Comparison of ENCODE assay signal across 8 cellular contexts in the genomic region with DNA sequence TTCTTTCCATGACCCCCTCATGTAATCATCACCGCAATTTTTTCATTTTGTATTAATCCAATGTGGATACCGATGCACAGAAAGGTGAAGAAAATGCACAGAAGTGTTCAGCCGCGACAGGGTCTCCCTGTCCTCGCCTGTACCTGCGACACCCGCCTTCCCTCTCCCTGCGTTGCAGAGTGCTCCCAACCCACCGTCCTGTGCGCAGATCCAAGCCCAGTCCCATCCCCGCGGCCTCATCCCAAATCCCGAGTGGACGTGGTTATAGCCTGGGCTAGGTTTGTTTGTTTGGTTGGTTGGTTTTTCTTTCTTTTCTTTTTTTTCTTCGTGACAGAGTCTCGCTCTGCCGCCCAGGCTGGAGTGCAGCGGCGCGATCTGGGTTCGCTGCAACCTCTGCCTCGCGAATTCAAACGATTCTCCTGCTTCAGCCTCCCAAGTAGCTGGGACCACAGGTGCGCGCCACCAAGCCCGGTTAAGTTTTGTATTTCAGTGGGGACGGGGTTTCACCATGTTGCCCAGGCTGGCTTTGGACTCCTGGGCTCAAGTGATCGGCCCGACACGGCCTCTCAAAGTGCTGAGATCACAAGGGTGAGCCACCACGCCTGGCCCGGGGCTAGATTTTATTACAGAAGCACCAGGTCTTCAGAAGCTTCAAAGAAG. TPM values are rescaled to one million over a fixed set of nuclear protein-coding genes. Genes with fewer than 3 reads are reported as not detected.
DNase-seq lines count a peak whose midpoint lies in the region; ATAC-seq, FAIRE-seq and TF ChIP-seq lines count a peak whose summit lies in the region.

No MANE protein-coding gene starts in this region.

- H3K27me3 ChIP-seq in CD4-positive, alpha-beta memory T cell (ENCODE audit: insufficient read depth, low read length), result peaks cover 38% of the 10 kb centered on the region
- H3K27me3 ChIP-seq in SJSA1 (replicated peaks) (no peaks in the 10 kb centered on the region; the same call in 1 of the 2 replicates), fibroblast of lung (ENCODE audit: control insufficient read depth, insufficient read depth, low read length) (no peaks in the 10 kb centered on the region), pancreas (no peaks in the 10 kb centered on the region)

- peak overlapping the region in 4 of 7 donors; percentile 32 to 59 (median 34) for H3K27ac Mint-ChIP-seq in CD4-positive, alpha-beta memory T cell

- intact Hi-C loops in CD4-positive, alpha-beta memory T cell (cut with micrococcal nuclease), result loop anchor here (2.0 kb wide), 1 partner anchor 59 kb away; the partner anchor contains the start of gene LRP11
- intact Hi-C loops in pancreas (cut with DNase I), result loop anchor here in 1 of 3 donors (5.0 kb wide), 1 partner anchor 86 kb away; no protein-coding TSS in a partner anchor

- H3K36me3 Mint-ChIP-seq in CD4-positive, alpha-beta memory T cell, result no peaks in the 10 kb centered on the region

- WGBS in pancreas, 2 donors, result 21 to 23% methylated on average over 33 of the region's 33 CpGs

- H3K4me1 Mint-ChIP-seq in CD4-positive, alpha-beta memory T cell, result peaks cover 11 to 38% (median 21%) of the 10 kb centered on the region in 4 donors

- DNase-seq in CD4-positive, alpha-beta memory T cell, result no peak
- DNase-seq in SJSA1 (ENCODE audit: low read depth in 1 of 2, low spot score in 2 of 2) (no peak), fibroblast of lung (ENCODE audit: low read depth in 2 of 2) (no peak), pancreas (peak in 1 of 6 donors; percentile 19), NCI-H526 (lab: John Stamatoyannopoulos, UW) (no peak), SKM-1 treated with dmso at 0.1 percent for 144 hours (lab: John Stamatoyannopoulos, UW; ENCODE audit: unreplicated experiment) (no peak)
- DNase-seq in stimulated activated CD4-positive, alpha-beta T cell treated with anti-CD3 and anti-CD28 coated beads, Interleukin-1b, Interleukin-23, amount 100 ng/mL, for 48 hours, result no peak

- H3K4me1 ChIP-seq in CD4-positive, alpha-beta memory T cell (ENCODE audit: insufficient read depth, low read length), result peaks cover 29% of the 10 kb centered on the region
- H3K4me1 ChIP-seq in SJSA1 (replicated peaks) (peaks cover 15% of the 10 kb centered on the region), fibroblast of lung (ENCODE audit: control insufficient read depth, extremely low read depth, insufficient read depth, low read length) (peaks cover 6% of the 10 kb centered on the region), pancreas (peaks cover 0 to 3% (median 0%) of the 10 kb centered on the region in 3 donors)

- POLR2A ChIA-PET in CD4-positive, alpha-beta memory T cell (lab: Charles Lee; ENCODE audit: partially characterized antibody), result no interaction called here

- CTCF ChIA-PET in CD4-positive, alpha-beta memory T cell (lab: Charles Lee; ENCODE audit: partially characterized antibody), result interaction anchor here (0.7 to 2.4 kb wide), 7 partner anchors 83 to 377 kb away, joined by 3 to 18 read pairs (median 4); partner anchors contain the start of gene PPIL4

- peaks cover 64 to 76% of the 10 kb centered on the region in 2 donors for H3K27me3 Mint-ChIP-seq in CD4-positive, alpha-beta memory T cell

- peak overlapping the region; percentile 17 to 44 for H3K4me3 ChIP-seq in CD4-positive, alpha-beta memory T cell (ENCODE audit: low read length in 2 of 2)
- H3K4me3 ChIP-seq in SJSA1 (peak overlapping the region; percentile 43), fibroblast of lung (replicated peaks in 1 of 4; ENCODE audit: control extremely low read depth in 1 of 4, insufficient read depth in 1 of 4, low read depth in 3 of 4, low read length in 4 of 4) (peak overlapping the region; percentile 41 to 77 (median 69)), pancreas (peak overlapping the region; percentile 10 to 61 (median 26))

- H3K9ac ChIP-seq in fibroblast of lung (ENCODE audit: insufficient read depth, low read length), result no peak overlapping the region

- FAIRE-seq in pancreas (lab: Jason Lieb, UNC), result no peak

- H3K27ac ChIP-seq in CD4-positive, alpha-beta memory T cell (ENCODE audit: low read depth, low read length), result no peak overlapping the region
- no peak overlapping the region for H3K27ac ChIP-seq in SJSA1
- H3K27ac ChIP-seq in fibroblast of lung (ENCODE audit: insufficient read depth, low read length), result no peak overlapping the region
- H3K27ac ChIP-seq in pancreas, result no peak overlapping the region

- peaks cover 0 to 4% (median 0%) of the 10 kb centered on the region in 8 donors for H3K9me3 Mint-ChIP-seq in CD4-positive, alpha-beta memory T cell

- peak overlapping the region; percentile 71 for H2AFZ ChIP-seq in fibroblast of lung (ENCODE audit: low read length)

- peak overlapping the region; percentile 79 for H3K4me2 ChIP-seq in fibroblast of lung (ENCODE audit: extremely low read depth, insufficient read depth, low read length)

- no peaks in the 10 kb centered on the region for H3K79me2 ChIP-seq in fibroblast of lung (ENCODE audit: control insufficient read depth, insufficient read depth, low read length)

- H3K9me3 ChIP-seq in CD4-positive, alpha-beta memory T cell (ENCODE audit: control insufficient read depth in 1 of 2, low read length in 2 of 2), result no peaks in the 10 kb centered on the region
- H3K9me3 ChIP-seq in SJSA1 (replicated peaks), result no peaks in the 10 kb centered on the region
- no peaks in the 10 kb centered on the region for H3K9me3 ChIP-seq in fibroblast of lung (ENCODE audit: control insufficient read depth, insufficient read depth, low read depth, low read length)
- no peaks in the 10 kb centered on the region for H3K9me3 ChIP-seq in pancreas

- no peaks in the 10 kb centered on the region for H4K20me1 ChIP-seq in fibroblast of lung (ENCODE audit: control insufficient read depth, extremely low read depth, insufficient read depth, low read length)

- H3K4me3 Mint-ChIP-seq in CD4-positive, alpha-beta memory T cell, result peak overlapping the region; percentile 82 to 91 (median 88)

- no peak for TF ChIP-seq CTCF in fibroblast of lung (conservative IDR thresholded peaks at IDR 0.05 in 1 of 2, IDR thresholded peaks at IDR 0.05 in 1 of 2; ENCODE audit: low read depth in 1 of 2, low read length in 2 of 2)
- TF ChIP-seq CTCF in pancreas (IDR thresholded peaks at IDR 0.05), result no peak

- ATAC-seq in pancreas (peak in 3 of 4 donors; percentile 1 to 4 (median 1)), GM19035 (IDR thresholded peaks at IDR 0.05; ENCODE audit: unreplicated experiment) (no peak)

- H3K36me3 ChIP-seq in CD4-positive, alpha-beta memory T cell (ENCODE audit: insufficient read depth, low read length), result no peaks in the 10 kb centered on the region
- H3K36me3 ChIP-seq in SJSA1 (no peaks in the 10 kb centered on the region), fibroblast of lung (ENCODE audit: control insufficient read depth, insufficient read depth, low read length) (no peaks in the 10 kb centered on the region), pancreas (no peaks in the 10 kb centered on the region)

RNA-seq across cellular contexts. Expression of gene RAET1G, which starts 0.5 kb away (rescaled TPM):
- not detected for total RNA-seq in CD4-positive, alpha-beta memory T cell
- not detected for polyA plus RNA-seq in CD4-positive, alpha-beta memory T cell
- total RNA-seq in SJSA1 (2014; rRNA removed; shearing (Covaris generic)), result 0.16 and 0.68 TPM in 2 replicates
- total RNA-seq in fibroblast of lung, result 3.3 and 8.8 TPM in 2 replicates
- polyA plus RNA-seq in fibroblast of lung, result 3.3 and 8.9 TPM in 2 replicates
- 3.7 and 9.9 TPM in 2 replicates for polyA plus RNA-seq in fibroblast of lung (2012)
- 1.8 and 10.8 TPM in 2 replicates for polyA minus RNA-seq in fibroblast of lung (ENCODE audit: low replicate concordance)
- total RNA-seq in pancreas, result under 1 TPM in 1 of 6 donors, not detected in 5; 0.31 TPM
- polyA plus RNA-seq in pancreas, result under 1 TPM in 1 of 2 donors, not detected in 1; 0.30 TPM

RNA-seq across cellular contexts. Expression of gene ULBP2, which starts 18.4 kb away (rescaled TPM):
- total RNA-seq in CD4-positive, alpha-beta memory T cell, result not detected
- 1 to 10 TPM in 1 of 2 donors, under 1 TPM in 1; 0.28 to 1.1 TPM for polyA plus RNA-seq in CD4-positive, alpha-beta memory T cell
- 12.2 and 19.7 TPM in 2 replicates for total RNA-seq in SJSA1 (2014; rRNA removed; shearing (Covaris generic))
- 1.0 and 1.8 TPM in 2 replicates for total RNA-seq in fibroblast of lung
- 6.9 and 10.0 TPM in 2 replicates for polyA plus RNA-seq in fibroblast of lung
- 4.3 and 6.1 TPM in 2 replicates for polyA plus RNA-seq in fibroblast of lung (2012)
- 1.7 and 3.3 TPM in 2 replicates for polyA minus RNA-seq in fibroblast of lung (ENCODE audit: low replicate concordance)
- total RNA-seq in pancreas, result under 1 TPM in 3 of 6 donors, not detected in 3; 0.25 to 0.37 (median 0.34) TPM
- under 1 TPM; 0.19 TPM for polyA plus RNA-seq in pancreas

RNA-seq across cellular contexts. Expression of gene RAET1E, which starts 25.5 kb away (rescaled TPM):
- not detected for total RNA-seq in CD4-positive, alpha-beta memory T cell
- polyA plus RNA-seq in CD4-positive, alpha-beta memory T cell, result not detected
- total RNA-seq in SJSA1 (2014; rRNA removed; shearing (Covaris generic)), result 0.28 TPM in 1 of 2 replicates, not detected in the other
- 0.51 and 1.5 TPM in 2 replicates for total RNA-seq in fibroblast of lung
- 0.12 and 0.70 TPM in 2 replicates for polyA plus RNA-seq in fibroblast of lung
- polyA plus RNA-seq in fibroblast of lung (2012), result 0.13 and 0.89 TPM in 2 replicates
- polyA minus RNA-seq in fibroblast of lung (ENCODE audit: low replicate concordance), result 0.63 TPM in 1 of 2 replicates, not detected in the other
- total RNA-seq in pancreas, result under 1 TPM in 1 of 6 donors, not detected in 5; 0.09 TPM
- polyA plus RNA-seq in pancreas, result not detected

RNA-seq across cellular contexts. Expression of gene ULBP1, which starts 40.3 kb away (rescaled TPM):
- total RNA-seq in CD4-positive, alpha-beta memory T cell, result not detected
- not detected for polyA plus RNA-seq in CD4-positive, alpha-beta memory T cell
- total RNA-seq in SJSA1 (2014; rRNA removed; shearing (Covaris generic)), result 0.03 TPM in 1 of 2 replicates, not detected in the other
- total RNA-seq in fibroblast of lung (0.26 and 0.83 TPM in 2 replicates), pancreas (1 to 10 TPM in 1 of 6 donors, under 1 TPM in 3, not detected in 2; 0.04 to 1.3 (median 0.09) TPM)
- polyA plus RNA-seq in fibroblast of lung (1.1 and 2.1 TPM in 2 replicates), pancreas (under 1 TPM in 1 of 2 donors, not detected in 1; 0.02 TPM)
- 0.89 and 1.5 TPM in 2 replicates for polyA plus RNA-seq in fibroblast of lung (2012)
- polyA minus RNA-seq in fibroblast of lung (ENCODE audit: low replicate concordance), result 1.5 TPM in 1 of 2 replicates, not detected in the other

RNA-seq across cellular contexts. Expression of gene LRP11, which starts 59.3 kb away (rescaled TPM):
- 1 to 10 TPM; 3.6 to 5.6 TPM for total RNA-seq in CD4-positive, alpha-beta memory T cell
- polyA plus RNA-seq in CD4-positive, alpha-beta memory T cell, result 1 to 10 TPM; 1.2 to 2.3 TPM
- total RNA-seq in SJSA1 (2014; rRNA removed; shearing (Covaris generic)), result 55.7 and 143 TPM in 2 replicates
- total RNA-seq in fibroblast of lung, result 54.7 and 89.5 TPM in 2 replicates
- polyA plus RNA-seq in fibroblast of lung, result 43.3 and 58.4 TPM in 2 replicates
- 31.4 and 42.5 TPM in 2 replicates for polyA plus RNA-seq in fibroblast of lung (2012)
- polyA minus RNA-seq in fibroblast of lung (ENCODE audit: low replicate concordance), result 82.3 and 116 TPM in 2 replicates
- 10 to 100 TPM; 10.9 to 22.2 (median 15.2) TPM for total RNA-seq in pancreas
- 10 to 100 TPM in 1 of 2 donors, 1 to 10 TPM in 1; 5.4 to 19.7 TPM for polyA plus RNA-seq in pancreas
